ENCODE assay signal across 27 cellular contexts in genomic region chr1:200658037-200658808, GRCh38.
"Had no signal": no experiment of that assay in that cellular context is flagged by ENCODE, and none has a peak within 500 bp of the region (broad histone marks: within the 10 kb centered on the region; RNA-seq: fewer than 3 reads in every experiment).

No MANE protein-coding gene starts in this region.

- H3K36me3 ChIP-seq: uterus had no signal

- DNase-seq: activated CD4-positive, alpha-beta T cell treated with anti-CD3 and anti-CD28 coated beads for 48 hours; activated CD4-positive, alpha-beta T cell treated with anti-CD3 and anti-CD28 coated beads, Interleukin-2, amount 50 U/mL, for 48 hours; activated CD8-positive, alpha-beta memory T cell treated with anti-CD3 and anti-CD28 coated beads, Interleukin-2, amount 50 U/mL, for 4 hours; activated gamma-delta T cell treated with Interleukin-2 at 50 U/mL for 16 hours; activated T-cell treated with anti-CD3 and anti-CD28 coated beads, Interleukin-2, amount 50 U/mL, for 4 hours; aorta; brain microvascular endothelial cell; esophagus squamous epithelium; left lung; mucosa of descending colon; posterior cingulate gyrus; right cardiac atrium; stimulated activated CD4-positive, alpha-beta T cell treated with anti-CD3 and anti-CD28 coated beads, Interleukin-2, amount 100 ng/mL, for 48 hours; SW 1271; T-helper 9 cell; uterus; WERI-Rb-1 had no signal

- H3K9me3 Mint-ChIP-seq: activated naive CD4-positive, alpha-beta T cell treated with anti-CD3 and anti-CD28 coated beads, Interleukin-2, amount 50 U/mL, for 24 hours; activated T-cell treated with anti-CD3 and anti-CD28 coated beads, Interleukin-2, amount 50 U/mL, for 4 hours; activated T-helper 17 cell treated with anti-CD3 and anti-CD28 coated beads, Interleukin-2, amount 50 U/mL, for 72 hours; natural killer cell treated with Interleukin-12 subunit alpha and Interleukin-12 subunit beta and Interleukin-15 and Interleukin-18, amount 100 ng/mL, for 72 hours; stimulated activated naive CD8-positive, alpha-beta T cell treated with anti-CD3 and anti-CD28 coated beads, Interleukin-15, Interleukin-2, amounts not matched to agents 100 ng/mL and 50 ng/mL, for 24 hours; T-helper 1 cell treated with Interleukin-12 subunit alpha and Interleukin-12 subunit beta and Interleukin-4 antibody, amounts not matched to agents 30 μg/mL and 1 μg/mL, for 36 hours; type B pancreatic cell had no signal

- H3K4me1 ChIP-seq: uterus had no signal

- H3K4me3 Mint-ChIP-seq: activated naive CD4-positive, alpha-beta T cell treated with anti-CD3 and anti-CD28 coated beads, Interleukin-2, amount 50 U/mL, for 24 hours; activated T-cell treated with anti-CD3 and anti-CD28 coated beads, Interleukin-2, amount 50 U/mL, for 4 hours; activated T-helper 17 cell treated with anti-CD3 and anti-CD28 coated beads, Interleukin-2, amount 50 U/mL, for 72 hours; natural killer cell treated with Interleukin-12 subunit alpha and Interleukin-12 subunit beta and Interleukin-15 and Interleukin-18, amount 100 ng/mL, for 72 hours; stimulated activated naive CD8-positive, alpha-beta T cell treated with anti-CD3 and anti-CD28 coated beads, Interleukin-15, Interleukin-2, amounts not matched to agents 100 ng/mL and 50 ng/mL, for 24 hours; T-helper 1 cell treated with Interleukin-12 subunit alpha and Interleukin-12 subunit beta and Interleukin-4 antibody, amounts not matched to agents 30 μg/mL and 1 μg/mL, for 36 hours; type B pancreatic cell had no signal

- H3K4me3 ChIP-seq: esophagus squamous epithelium, left lung, lung, mucosa of descending colon, thoracic aorta, uterus had no signal

- FAIRE-seq: frontal cortex had no signal

- H3K27ac ChIP-seq: brain microvascular endothelial cell, esophagus squamous epithelium, left lung, thoracic aorta, uterus, WERI-Rb-1 had no signal

- H3K9me3 ChIP-seq: esophagus squamous epithelium, left lung, mucosa of descending colon, thoracic aorta, uterus had no signal

- H3K27ac Mint-ChIP-seq: natural killer cell treated with Interleukin-12 subunit alpha and Interleukin-12 subunit beta and Interleukin-15 and Interleukin-18, amount 100 ng/mL, for 72 hours; stimulated activated naive CD8-positive, alpha-beta T cell treated with anti-CD3 and anti-CD28 coated beads, Interleukin-15, Interleukin-2, amounts not matched to agents 100 ng/mL and 50 ng/mL, for 24 hours; T-helper 1 cell treated with Interleukin-12 subunit alpha and Interleukin-12 subunit beta and Interleukin-4 antibody, amounts not matched to agents 30 μg/mL and 1 μg/mL, for 36 hours; type B pancreatic cell had no signal

- H3K27me3 ChIP-seq: brain microvascular endothelial cell, esophagus squamous epithelium, left lung, uterus had no signal

- H3K27me3 Mint-ChIP-seq: activated naive CD4-positive, alpha-beta T cell treated with anti-CD3 and anti-CD28 coated beads, Interleukin-2, amount 50 U/mL, for 24 hours; activated T-helper 17 cell treated with anti-CD3 and anti-CD28 coated beads, Interleukin-2, amount 50 U/mL, for 72 hours; natural killer cell treated with Interleukin-12 subunit alpha and Interleukin-12 subunit beta and Interleukin-15 and Interleukin-18, amount 100 ng/mL, for 72 hours; stimulated activated naive CD8-positive, alpha-beta T cell treated with anti-CD3 and anti-CD28 coated beads, Interleukin-15, Interleukin-2, amounts not matched to agents 100 ng/mL and 50 ng/mL, for 24 hours; type B pancreatic cell had no signal

- ATAC-seq: activated CD4-positive, CD25-positive, alpha-beta regulatory T cell treated with anti-CD3 and anti-CD28 coated beads, Interleukin-2, amount 50 U/mL, for 24 hours; activated T-cell treated with anti-CD3 and anti-CD28 coated beads, Interleukin-2, amount 50 U/mL, for 4 hours; activated T-helper 17 cell treated with anti-CD3 and anti-CD28 coated beads, Interleukin-2, amount 50 U/mL, for 72 hours; left lung; mucosa of descending colon; natural killer cell treated with Interleukin-12 subunit alpha and Interleukin-12 subunit beta and Interleukin-15 and Interleukin-18, amount 100 ng/mL, for 72 hours; right cardiac atrium had no signal
